ENCODE assay signal across 24 cellular contexts in genomic region chr9:18928711-18929110, GRCh38.
DNase-seq lines count a peak whose midpoint lies in the region; ATAC-seq and TF ChIP-seq lines count a peak whose summit lies in the region.
"Had no signal": no experiment of that assay in that cellular context is flagged by ENCODE, and none has a peak within 500 bp of the region (broad histone marks: within the 10 kb centered on the region; RNA-seq: fewer than 3 reads in every experiment).

No MANE protein-coding gene starts in this region.

- CTCF ChIA-PET in IMR-90 (lab: Yijun Ruan, JAX): no interaction called here

- no peak overlapping the region for H3K27ac ChIP-seq in IMR-90 (ENCODE audit: insufficient read depth, low read length)
- H3K27ac ChIP-seq in brain microvascular endothelial cell: peak overlapping the region; percentile 55
- no peak overlapping the region for H3K27ac ChIP-seq in psoas muscle
- H3K27ac ChIP-seq: HL-60 had no signal

- H3K9me3 Mint-ChIP-seq in nephron progenitor cell: peaks cover 4% of the 10 kb centered on the region
- no peaks in the 10 kb centered on the region for H3K9me3 Mint-ChIP-seq in glutamatergic neuron (ENCODE audit: unreplicated experiment)

- H3K4me1 Mint-ChIP-seq in nephron progenitor cell (no peaks in the 10 kb centered on the region), glutamatergic neuron (ENCODE audit: low read depth, unreplicated experiment) (no peaks in the 10 kb centered on the region)
- H3K4me1 Mint-ChIP-seq: B cell, H9, IgD-negative memory B cell had no signal

- H3K4me2 ChIP-seq in IMR-90 (ENCODE audit: low read depth, low read length): no peak overlapping the region

- H3K4me1 ChIP-seq in IMR-90 (ENCODE audit: control insufficient read depth, insufficient read depth, low read length) (no peaks in the 10 kb centered on the region), psoas muscle (no peaks in the 10 kb centered on the region)

- no peak overlapping the region for H3K4me3 Mint-ChIP-seq in nephron progenitor cell
- no peak overlapping the region for H3K4me3 Mint-ChIP-seq in glutamatergic neuron (ENCODE audit: unreplicated experiment)
- H3K4me3 Mint-ChIP-seq: B cell, H9, IgD-negative memory B cell had no signal

- TF ChIP-seq POLR2A in IMR-90 (IDR thresholded peaks at IDR 0.05; ENCODE audit: low read depth, low read length): no peak

- no peak for TF ChIP-seq CTCF in IMR-90 (conservative IDR thresholded peaks at IDR 0.05; ENCODE audit: low read depth, low read length)
- TF ChIP-seq CTCF in brain microvascular endothelial cell (IDR thresholded peaks at IDR 0.05; ENCODE audit: low read depth, low read length, missing control alignments): no peak
- TF ChIP-seq CTCF in nephron progenitor cell (IDR thresholded peaks at IDR 0.05): no peak
- TF ChIP-seq CTCF in psoas muscle (IDR thresholded peaks at IDR 0.05): no peak
- no peak for TF ChIP-seq CTCF in glutamatergic neuron (IDR thresholded peaks at IDR 0.05; ENCODE audit: partially characterized antibody, unreplicated experiment)

- H3K14ac ChIP-seq in IMR-90 (replicated peaks; ENCODE audit: low read depth, low read length): no peak overlapping the region

- intact Hi-C loops in IMR-90 (cut with micrococcal nuclease): no loop called here
- intact Hi-C loops in psoas muscle (cut with DNase I): no loop called here

- H2BK20ac ChIP-seq in IMR-90 (ENCODE audit: low read depth, low read length): no peak overlapping the region

- H3K4ac ChIP-seq in IMR-90 (ENCODE audit: low read depth, low read length): no peak overlapping the region

- in situ Hi-C loops in IMR-90 (cut with MboI; ENCODE audit: low sequenced_read_pairs) (no loop called here), brain microvascular endothelial cell (cut with HindIII; ENCODE audit: low pct_ligation_motif_present, low sequenced_read_pairs) (no loop called here)

- H3K23ac ChIP-seq in IMR-90 (ENCODE audit: low read depth, low read length): no peak overlapping the region

- H4K91ac ChIP-seq in IMR-90 (ENCODE audit: insufficient read depth, low read depth, low read length): no peak overlapping the region

- no peak overlapping the region for H2AK9ac ChIP-seq in IMR-90 (replicated peaks; ENCODE audit: low read depth, low read length, poor library complexity)

- H4K5ac ChIP-seq in IMR-90 (ENCODE audit: low read depth, low read length): no peak overlapping the region

- no TSS peak for BruUV-seq in IMR-90 (replicated peaks; lab: Mats Ljungman, UMichigan)

- H3K27ac Mint-ChIP-seq in nephron progenitor cell (no peak overlapping the region), glutamatergic neuron (ENCODE audit: unreplicated experiment) (no peak overlapping the region)
- H3K27ac Mint-ChIP-seq: B cell, H9, IgD-negative memory B cell had no signal

- WGBS in IMR-90 (ENCODE audit: extremely low coverage in 2 of 2, insufficient read length in 1 of 2), 2 experiments: no CpG with 5 or more reads among the region's 7 CpGs
- WGBS in psoas muscle, 3 donors: 74 to 90% (median 74%) methylated on average over 7 of the region's 7 CpGs

- H2AFZ ChIP-seq in IMR-90 (replicated peaks; ENCODE audit: low read length, poor library complexity): peak overlapping the region; percentile 56

- H3K79me1 ChIP-seq in IMR-90 (ENCODE audit: low read depth in 1 of 2, low read length in 2 of 2): no peaks in the 10 kb centered on the region

- dilution Hi-C loops in IMR-90 (cut with HindIII; ENCODE audit: low sequenced_read_pairs, unreplicated experiment): no loop called here

- no peaks in the 10 kb centered on the region for H3K9me3 ChIP-seq in IMR-90 (ENCODE audit: control insufficient read depth, insufficient read depth, low read length)
- H3K9me3 ChIP-seq in psoas muscle: no peaks in the 10 kb centered on the region
- H3K9me3 ChIP-seq: MG63 had no signal

- H3K9me1 ChIP-seq in IMR-90 (ENCODE audit: insufficient read depth, low read length): no peaks in the 10 kb centered on the region

- H3K36me3 Mint-ChIP-seq in nephron progenitor cell (ENCODE audit: low read depth) (no peaks in the 10 kb centered on the region), glutamatergic neuron (ENCODE audit: unreplicated experiment) (no peaks in the 10 kb centered on the region)
- H3K36me3 Mint-ChIP-seq: IgD-negative memory B cell had no signal

- ATAC-seq in IMR-90 (ENCODE audit: low read depth) (peak; percentile 40), psoas muscle (no peak)
- ATAC-seq: GM12878 had no signal

- DNase-seq in IMR-90 (peak; percentile 81), brain microvascular endothelial cell (peak; percentile 87), iris pigment epithelial cell (ENCODE audit: low read depth) (peak; percentile 86), nephron progenitor cell (no peak), medulla oblongata (ENCODE audit: extremely low spot score) (no peak), psoas muscle (no peak), glutamatergic neuron (no peak)
- DNase-seq: ACHN, DMS79 treated with DMSO at 0.1 percent for 48 hours, GF-D8, H9, Karpas-422, MG63, NCI-H1048, NCI-H1436 treated with DMSO at 0.1 percent for 48 hours, NCI-H2029 treated with DMSO at 0.1 percent for 48 hours, NCI-H2171 treated with DMSO at 0.1 percent for 48 hours, NCI-H446 treated with DMSO at 0.1 percent for 48 hours, NCI-H69, Right ventricle myocardium superior had no signal

- H3K36me3 ChIP-seq in IMR-90 (ENCODE audit: control insufficient read depth, insufficient read depth, low read length): no peaks in the 10 kb centered on the region
- H3K36me3 ChIP-seq in brain microvascular endothelial cell (replicated peaks): no peaks in the 10 kb centered on the region
- no peaks in the 10 kb centered on the region for H3K36me3 ChIP-seq in psoas muscle (ENCODE audit: insufficient read depth in 1 of 2, low read depth in 1 of 2)
- H3K36me3 ChIP-seq: MG63 had no signal

- no peak overlapping the region for H2BK120ac ChIP-seq in IMR-90 (ENCODE audit: low read depth, low read length)

- no peak overlapping the region; the same call in 2 of the 3 replicates for H2BK15ac ChIP-seq in IMR-90 (ENCODE audit: low read depth, low read length)

- H3K56ac ChIP-seq in IMR-90 (ENCODE audit: extremely low read depth, insufficient read depth, low read length): no peak overlapping the region

- H3K9ac ChIP-seq in IMR-90 (ENCODE audit: low read depth, low read length): no peak overlapping the region

- TF ChIP-seq RAD21 in IMR-90 (IDR thresholded peaks at IDR 0.05; ENCODE audit: low read length): no peak

- H4K8ac ChIP-seq in IMR-90 (ENCODE audit: low read depth in 2 of 2, low read length in 2 of 2): no peak overlapping the region

- H3K27me3 ChIP-seq in IMR-90 (ENCODE audit: control insufficient read depth, insufficient read depth, low read length): peaks cover 3% of the 10 kb centered on the region; the same call in 1 of the 2 replicates
- no peaks in the 10 kb centered on the region for H3K27me3 ChIP-seq in brain microvascular endothelial cell (replicated peaks)
- no peaks in the 10 kb centered on the region for H3K27me3 ChIP-seq in psoas muscle (ENCODE audit: insufficient read depth in 3 of 3, low read length in 2 of 3)
- H3K27me3 ChIP-seq: MG63 had no signal

- POLR2A ChIA-PET in IMR-90 (lab: Charles Lee; ENCODE audit: unreplicated experiment): no interaction called here

- no peak overlapping the region for H3K18ac ChIP-seq in IMR-90 (ENCODE audit: low read depth, low read length)

- H2AK5ac ChIP-seq in IMR-90 (ENCODE audit: low read depth, low read length): no peak overlapping the region

- H3K4me3 ChIP-seq in IMR-90 (ENCODE audit: insufficient read depth, low read depth, low read length) (no peak overlapping the region), brain microvascular endothelial cell (ENCODE audit: low read depth, low read length) (no peak overlapping the region), psoas muscle (no peak overlapping the region)
- H3K4me3 ChIP-seq: GM12878, MG63 had no signal

- H3K27me3 Mint-ChIP-seq in nephron progenitor cell (ENCODE audit: low read depth, poor library complexity) (peaks cover under 1% of the 10 kb centered on the region), glutamatergic neuron (ENCODE audit: unreplicated experiment) (no peaks in the 10 kb centered on the region)
- H3K27me3 Mint-ChIP-seq: B cell, IgD-negative memory B cell had no signal

- no peaks in the 10 kb centered on the region for H4K20me1 ChIP-seq in IMR-90 (ENCODE audit: insufficient read depth, low read length)

- H2BK5ac ChIP-seq in IMR-90 (ENCODE audit: low read depth, low read length, poor library complexity, severe bottlenecking): peak overlapping the region; percentile 64

TF ChIP-seq in IMR-90, 13 proteins besides CTCF, POLR2A, EP300 and RAD21:
- TF ChIP-seq USF2 (IDR thresholded peaks at IDR 0.05; ENCODE audit: low read depth, low read length) (no peak), MXI1 (IDR thresholded peaks at IDR 0.05; ENCODE audit: borderline replicate concordance, low read depth, low read length) (no peak), FOS (IDR thresholded peaks at IDR 0.05; ENCODE audit: low read depth, low read length) (0 out of 2 replicates have a peak, but pooled peaks have one; percentile 9)

Comparison
In these comparisons a context has a peak if more than half of its experiments do, and no peak if none do; other contexts are left out.
1. DNase-seq: peak in IMR-90 (single experiment), brain microvascular endothelial cell (single experiment) and iris pigment epithelial cell (single experiment); none in nephron progenitor cell (single experiment), medulla oblongata (single experiment), psoas muscle (0 of 2) and glutamatergic neuron (single experiment).